Comparison of ENCODE assay signal across 8 cellular contexts in the genomic region with DNA sequence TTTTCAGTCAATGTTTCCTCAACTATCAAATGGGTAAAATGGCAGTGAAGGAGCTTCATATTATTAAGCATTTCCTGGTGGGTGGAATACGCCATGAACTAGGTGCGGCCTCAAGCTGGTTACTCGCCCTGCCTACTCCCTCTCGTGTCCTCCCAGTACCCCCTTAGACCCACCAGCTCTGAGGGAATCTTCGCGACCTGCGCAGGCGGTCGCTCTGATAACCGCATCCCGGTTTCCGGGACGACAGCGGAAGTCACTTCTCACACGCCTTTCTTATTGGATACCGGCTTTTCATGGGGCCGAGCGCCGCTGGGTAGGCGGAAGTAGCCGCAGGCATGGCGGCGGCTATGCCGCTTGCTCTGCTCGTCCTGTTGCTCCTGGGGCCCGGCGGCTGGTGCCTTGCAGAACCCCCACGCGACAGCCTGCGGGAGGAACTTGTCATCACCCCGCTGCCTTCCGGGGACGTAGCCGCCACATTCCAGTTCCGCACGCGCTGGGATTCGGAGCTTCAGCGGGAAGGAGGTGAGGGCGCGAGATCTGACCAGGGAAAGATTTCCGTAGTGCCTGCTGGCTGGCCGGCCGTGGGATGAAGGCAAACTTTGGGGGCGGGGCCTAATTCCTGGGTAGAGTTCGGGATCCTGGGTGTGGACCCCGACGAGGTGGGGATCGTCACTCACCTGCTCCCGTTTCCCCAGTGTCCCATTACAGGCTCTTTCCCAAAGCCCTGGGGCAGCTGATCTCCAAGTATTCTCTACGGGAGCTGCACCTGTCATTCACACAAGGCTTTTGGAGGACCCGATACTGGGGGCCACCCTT. TPM values are rescaled to one million over a fixed set of nuclear protein-coding genes. Genes with fewer than 3 reads are reported as not detected.
DNase-seq lines count a peak whose midpoint lies in the region; ATAC-seq, FAIRE-seq and TF ChIP-seq lines count a peak whose summit lies in the region.

A gene (plus strand): TSS at position 320 of the 816 bp plus-strand sequence. CDS start 16 bp downstream, at position 336.

- peak; percentile 54 for DNase-seq in NCI-H2029 treated with DMSO at 0.1 percent for 48 hours (lab: John Stamatoyannopoulos, UW)
- peak; percentile 83 for DNase-seq in T-helper 9 cell
- DNase-seq in astrocyte (ENCODE audit: low read depth) = peak; percentile 69
- peak; percentile 90 for DNase-seq in hepatocyte (ENCODE audit: low spot score)
- no peak for DNase-seq in retinal pigment epithelial cell (ENCODE audit: low read depth)
- DNase-seq in cortex of kidney (lab: John Stamatoyannopoulos, UW) = no peak

- no peaks in the 10 kb centered on the region for H3K27me3 ChIP-seq in astrocyte (ENCODE audit: insufficient read depth, low read length)
- H3K27me3 ChIP-seq in hepatocyte = no peaks in the 10 kb centered on the region

- peaks cover 1% of the 10 kb centered on the region for H3K36me3 Mint-ChIP-seq in astrocyte (ENCODE audit: low read depth, unreplicated experiment)

- H3K27ac ChIP-seq in astrocyte (ENCODE audit: low read depth, low read length) = peak within 1 kb of the TSS; percentile 79
- peak within 1 kb of the TSS; percentile 75 for H3K27ac ChIP-seq in hepatocyte

- H3K4me3 ChIP-seq in astrocyte (ENCODE audit: insufficient read depth, low read depth, low read length) = peak within 1 kb of the TSS; percentile 79
- H3K4me3 ChIP-seq in hepatocyte = peak within 1 kb of the TSS; percentile 72
- peak within 1 kb of the TSS; percentile 94 for H3K4me3 ChIP-seq in retinal pigment epithelial cell (ENCODE audit: low read length)

- H3K4me3 Mint-ChIP-seq in astrocyte (ENCODE audit: unreplicated experiment) = peak within 1 kb of the TSS; percentile 94

- H3K9ac ChIP-seq in astrocyte (ENCODE audit: low read length) = peak within 1 kb of the TSS; percentile 92

- TF ChIP-seq CTCF in astrocyte (IDR thresholded peaks at IDR 0.05; ENCODE audit: insufficient read depth, low read depth, low read length) (no peak), hepatocyte (IDR thresholded peaks at IDR 0.05; ENCODE audit: poor library complexity) (no peak), retinal pigment epithelial cell (conservative IDR thresholded peaks at IDR 0.05; ENCODE audit: low read depth, low read length) (no peak)

- H3K4me1 ChIP-seq in astrocyte (ENCODE audit: insufficient read depth, low read length) = peaks cover 27% of the 10 kb centered on the region
- peaks cover 12% of the 10 kb centered on the region for H3K4me1 ChIP-seq in hepatocyte (ENCODE audit: insufficient read depth)

- H3K27me3 Mint-ChIP-seq in astrocyte (ENCODE audit: low read depth, unreplicated experiment) = no peaks in the 10 kb centered on the region

- H3K9me3 Mint-ChIP-seq in astrocyte (ENCODE audit: unreplicated experiment) = no peaks in the 10 kb centered on the region

- H3K36me3 ChIP-seq in astrocyte (ENCODE audit: insufficient read depth, low read length) (peaks cover 10% of the 10 kb centered on the region), hepatocyte (replicated peaks; ENCODE audit: insufficient read depth, low read depth) (no peaks in the 10 kb centered on the region)

- no peaks in the 10 kb centered on the region for H3K9me3 ChIP-seq in astrocyte (ENCODE audit: insufficient read depth, low read depth, low read length)
- H3K9me3 ChIP-seq in hepatocyte (ENCODE audit: low read depth) = no peaks in the 10 kb centered on the region

- FAIRE-seq in astrocyte (lab: Jason Lieb, UNC) = no peak

- peak within 1 kb of the TSS; percentile 91 for H3K27ac Mint-ChIP-seq in astrocyte (ENCODE audit: unreplicated experiment)

- peaks cover 29% of the 10 kb centered on the region for H3K79me2 ChIP-seq in astrocyte (ENCODE audit: insufficient read depth, low read length)
- H3K79me2 ChIP-seq in hepatocyte = peaks cover 21% of the 10 kb centered on the region

- H3K4me1 Mint-ChIP-seq in astrocyte (ENCODE audit: low read depth, unreplicated experiment) = no peaks in the 10 kb centered on the region

- H2AFZ ChIP-seq in astrocyte (ENCODE audit: low read depth, low read length) = peak within 1 kb of the TSS; percentile 95
- H2AFZ ChIP-seq in hepatocyte = peak within 1 kb of the TSS; percentile 90

- H3K4me2 ChIP-seq in astrocyte (ENCODE audit: low read length) (peak within 1 kb of the TSS; percentile 91), hepatocyte (peak within 1 kb of the TSS; percentile 82)

- WGBS in hepatocyte (ENCODE audit: low lambda C conversion rate, missing lambda C conversion rate) = 1% methylated on average over 51 of the region's 52 CpGs

- peak; percentile 96 for TF ChIP-seq POLR2A in GM18505 (IDR thresholded peaks at IDR 0.05; ENCODE audit: borderline replicate concordance, extremely low read depth, insufficient read depth, insufficient read length)

- no peaks in the 10 kb centered on the region for H3K9me2 ChIP-seq in hepatocyte (replicated peaks; ENCODE audit: insufficient read depth)

- ATAC-seq in GM18505 (IDR thresholded peaks at IDR 0.05; ENCODE audit: unreplicated experiment) (peak; percentile 75), HG02943 (IDR thresholded peaks at IDR 0.05; ENCODE audit: low read depth, unreplicated experiment) (peak; percentile 69)

- H4K20me1 ChIP-seq in astrocyte (ENCODE audit: insufficient read depth, low read length) (peaks cover 12% of the 10 kb centered on the region), hepatocyte (ENCODE audit: insufficient read depth, poor library complexity, severe bottlenecking) (no peaks in the 10 kb centered on the region)

RNA-seq across cellular contexts. Expression of the gene that starts here (rescaled TPM):
- total RNA-seq in astrocyte (83.7 and 91.4 TPM in 2 replicates), hepatocyte (67.1 TPM in 2 replicates)
- polyA plus RNA-seq in hepatocyte = 163 and 168 TPM in 2 replicates

Comparison
In these comparisons a context has a peak if more than half of its experiments do, and no peak if none do; other contexts are left out.
1. DNase-seq: peak in NCI-H2029 treated with DMSO at 0.1 percent for 48 hours (single experiment), T-helper 9 cell (single experiment), astrocyte (single experiment) and hepatocyte (single experiment); none in retinal pigment epithelial cell (single experiment) and cortex of kidney (single experiment).
2. Peak in every context shown above with its lines, with median percentiles within 50 percentile points of each other: H3K4me3 ChIP-seq.